In genomic region chr1:65250826-65251225, GRCh38 we compare ENCODE assay signal across 37 cellular contexts.
"Had no signal": no experiment of that assay in that cellular context is flagged by ENCODE, and none has a peak within 500 bp of the region (broad histone marks: within the 10 kb centered on the region; RNA-seq: fewer than 3 reads in every experiment).

No MANE protein-coding gene starts in this region.

- H3K27ac ChIP-seq: adrenal gland, body of pancreas, cardiac muscle cell, colonic mucosa, esophagus muscularis mucosa, WERI-Rb-1 had no signal

- H3K36me3 Mint-ChIP-seq: activated CD4-positive, alpha-beta memory T cell treated with anti-CD3 and anti-CD28 coated beads for 36 hours; activated CD8-positive, alpha-beta memory T cell treated with anti-CD3 and anti-CD28 coated beads, Interleukin-2, amount 10 ng/mL, durations not matched to agents 7 days and 5 days; activated naive CD4-positive, alpha-beta T cell treated with anti-CD3 and anti-CD28 coated beads, Interleukin-2, amount 50 U/mL, for 24 hours; activated naive CD8-positive, alpha-beta T cell treated with anti-CD3 and anti-CD28 coated beads for 36 hours had no signal

- H3K4me3 ChIP-seq: adrenal gland, body of pancreas, cardiac muscle cell, colonic mucosa, esophagus muscularis mucosa had no signal

- H3K9me3 ChIP-seq: adrenal gland, body of pancreas, colonic mucosa, esophagus muscularis mucosa had no signal

- H3K9me3 Mint-ChIP-seq: activated B cell treated with CpG ODN at 0.5 μM for 24 hours; activated CD4-positive, alpha-beta memory T cell treated with anti-CD3 and anti-CD28 coated beads for 36 hours; activated CD4-positive, alpha-beta T cell treated with anti-CD3 and anti-CD28 coated beads, Interleukin-2, amount 10 ng/mL, durations not matched to agents 24 days and 14 days; activated naive CD4-positive, alpha-beta T cell treated with anti-CD3 and anti-CD28 coated beads for 36 hours; activated naive CD4-positive, alpha-beta T cell treated with anti-CD3 and anti-CD28 coated beads, Interleukin-2, amount 50 U/mL, for 24 hours; activated naive CD8-positive, alpha-beta T cell treated with anti-CD3 and anti-CD28 coated beads for 36 hours; activated naive CD8-positive, alpha-beta T cell treated with anti-CD3 and anti-CD28 coated beads, Interleukin-2, amount 50 U/mL, for 24 hours; activated T-helper 1 cell treated with anti-CD3 and anti-CD28 coated beads, Interleukin-12 subunit alpha, Interleukin-12 subunit beta, Interleukin-2, Interleukin-4 antibody, amounts not matched to agents 30 ng/mL and 10 ng/mL and 1 ng/mL, durations not matched to agents 14 hours and 24 hours and 36 hours; activated T-helper 2 cell treated with anti-CD3 and anti-CD28 coated beads, Interferon-gamma antibody, Interleukin-2, Interleukin-4, amounts not matched to agents 10 μg/mL and 5 μg/mL and 100 μg/mL, durations not matched to agents 14 hours and 24 hours and 36 hours; T-helper 2 cell treated with Interferon-gamma antibody and Interleukin-4, amounts not matched to agents 5 μg/mL and 100 μg/mL, for 36 hours had no signal

- FAIRE-seq: endometrium, endothelial cell of umbilical vein, frontal cortex had no signal

- ATAC-seq: activated CD4-positive, alpha-beta T cell treated with anti-CD3 and anti-CD28 coated beads for 36 hours; activated CD4-positive, CD25-positive, alpha-beta regulatory T cell treated with anti-CD3 and anti-CD28 coated beads, Interleukin-2, amount 50 U/mL, for 24 hours; activated CD8-positive, alpha-beta memory T cell treated with anti-CD3 and anti-CD28 coated beads, Interleukin-2, amount 10 ng/mL, durations not matched to agents 7 days and 5 days; activated CD8-positive, alpha-beta T cell treated with anti-CD3 and anti-CD28 coated beads, Interleukin-2, amount 10 ng/mL, durations not matched to agents 7 days and 5 days; activated naive CD8-positive, alpha-beta T cell treated with anti-CD3 and anti-CD28 coated beads, Interleukin-2, amount 50 U/mL, for 24 hours; body of pancreas; T-helper 17 cell had no signal

- H3K27me3 ChIP-seq: adrenal gland, body of pancreas, cardiac muscle cell, colonic mucosa, esophagus muscularis mucosa had no signal

- H3K36me3 ChIP-seq: adrenal gland, cardiac muscle cell, colonic mucosa, esophagus muscularis mucosa, WERI-Rb-1 had no signal

- DNase-seq: activated B cell treated with CpG ODN at 0.5 μM for 24 hours; activated CD4-positive, alpha-beta memory T cell treated with anti-CD3 and anti-CD28 coated beads for 36 hours; activated CD4-positive, alpha-beta T cell treated with anti-CD3 and anti-CD28 coated beads for 36 hours; activated CD8-positive, alpha-beta memory T cell treated with anti-CD3 and anti-CD28 coated beads, Interleukin-2, amount 10 ng/mL, durations not matched to agents 7 days and 5 days; activated CD8-positive, alpha-beta memory T cell treated with anti-CD3 and anti-CD28 coated beads, Interleukin-2, amount 50 U/mL, for 4 hours; activated CD8-positive, alpha-beta T cell treated with anti-CD3 and anti-CD28 coated beads, Interleukin-2, amount 10 ng/mL, durations not matched to agents 7 days and 5 days; activated effector memory CD4-positive, alpha-beta T cell treated with anti-CD3 and anti-CD28 coated beads, Interleukin-2, amount 50 U/mL, for 16 hours; activated naive CD4-positive, alpha-beta T cell treated with anti-CD3 and anti-CD28 coated beads for 36 hours; activated naive CD8-positive, alpha-beta T cell treated with anti-CD3 and anti-CD28 coated beads for 36 hours; activated naive CD8-positive, alpha-beta T cell treated with anti-CD3 and anti-CD28 coated beads, Interleukin-2, amount 50 U/mL, for 24 hours; activated T-cell treated with anti-CD3 and anti-CD28 coated beads, Interleukin-2, amount 50 U/mL, for 1 hour; activated T-cell treated with anti-CD3 and anti-CD28 coated beads, Interleukin-2, amount 50 U/mL, for 48 hours; adrenal gland; amygdala; aorta; body of pancreas; central memory CD4-positive, alpha-beta T cell; cerebellar nuclear complex; colonic mucosa; effector CD8-positive, alpha-beta T cell; erythroblast; head of caudate nucleus; T-helper 1 cell; T-helper 17 cell; T1000; WERI-Rb-1 had no signal

- H3K4me3 Mint-ChIP-seq: activated B cell treated with CpG ODN at 0.5 μM for 24 hours; activated CD4-positive, alpha-beta memory T cell treated with anti-CD3 and anti-CD28 coated beads for 36 hours; activated CD4-positive, alpha-beta T cell treated with anti-CD3 and anti-CD28 coated beads for 36 hours; activated CD4-positive, alpha-beta T cell treated with anti-CD3 and anti-CD28 coated beads, Interleukin-2, amount 10 ng/mL, durations not matched to agents 24 days and 14 days; activated CD8-positive, alpha-beta memory T cell treated with anti-CD3 and anti-CD28 coated beads, Interleukin-2, amount 10 ng/mL, durations not matched to agents 7 days and 5 days; activated CD8-positive, alpha-beta T cell treated with anti-CD3 and anti-CD28 coated beads, Interleukin-2, amount 10 ng/mL, durations not matched to agents 7 days and 5 days; activated naive CD4-positive, alpha-beta T cell treated with anti-CD3 and anti-CD28 coated beads for 36 hours; activated naive CD4-positive, alpha-beta T cell treated with anti-CD3 and anti-CD28 coated beads, Interleukin-2, amount 50 U/mL, for 24 hours; activated naive CD8-positive, alpha-beta T cell treated with anti-CD3 and anti-CD28 coated beads for 36 hours; activated naive CD8-positive, alpha-beta T cell treated with anti-CD3 and anti-CD28 coated beads, Interleukin-2, amount 50 U/mL, for 24 hours; activated T-helper 1 cell treated with anti-CD3 and anti-CD28 coated beads, Interleukin-12 subunit alpha, Interleukin-12 subunit beta, Interleukin-2, Interleukin-4 antibody, amounts not matched to agents 30 ng/mL and 10 ng/mL and 1 ng/mL, durations not matched to agents 14 hours and 24 hours and 36 hours; T-helper 17 cell; T-helper 2 cell treated with Interferon-gamma antibody and Interleukin-4, amounts not matched to agents 5 μg/mL and 100 μg/mL, for 36 hours had no signal

- H3K27ac Mint-ChIP-seq: activated B cell treated with CpG ODN at 0.5 μM for 24 hours; activated CD4-positive, alpha-beta memory T cell treated with anti-CD3 and anti-CD28 coated beads for 36 hours; activated CD4-positive, alpha-beta T cell treated with anti-CD3 and anti-CD28 coated beads for 36 hours; activated CD4-positive, alpha-beta T cell treated with anti-CD3 and anti-CD28 coated beads, Interleukin-2, amount 10 ng/mL, durations not matched to agents 24 days and 14 days; activated CD8-positive, alpha-beta memory T cell treated with anti-CD3 and anti-CD28 coated beads, Interleukin-2, amount 10 ng/mL, durations not matched to agents 7 days and 5 days; activated CD8-positive, alpha-beta T cell treated with anti-CD3 and anti-CD28 coated beads, Interleukin-2, amount 10 ng/mL, durations not matched to agents 7 days and 5 days; activated naive CD4-positive, alpha-beta T cell treated with anti-CD3 and anti-CD28 coated beads for 36 hours; activated naive CD4-positive, alpha-beta T cell treated with anti-CD3 and anti-CD28 coated beads, Interleukin-2, amount 50 U/mL, for 24 hours; activated naive CD8-positive, alpha-beta T cell treated with anti-CD3 and anti-CD28 coated beads for 36 hours; activated naive CD8-positive, alpha-beta T cell treated with anti-CD3 and anti-CD28 coated beads, Interleukin-2, amount 50 U/mL, for 24 hours; activated T-helper 1 cell treated with anti-CD3 and anti-CD28 coated beads, Interleukin-12 subunit alpha, Interleukin-12 subunit beta, Interleukin-2, Interleukin-4 antibody, amounts not matched to agents 30 ng/mL and 10 ng/mL and 1 ng/mL, durations not matched to agents 14 hours and 24 hours and 36 hours; activated T-helper 2 cell treated with anti-CD3 and anti-CD28 coated beads, Interferon-gamma antibody, Interleukin-2, Interleukin-4, amounts not matched to agents 10 μg/mL and 5 μg/mL and 100 μg/mL, durations not matched to agents 14 hours and 24 hours and 36 hours; T-helper 17 cell; T-helper 2 cell treated with Interferon-gamma antibody and Interleukin-4, amounts not matched to agents 5 μg/mL and 100 μg/mL, for 36 hours had no signal
